ENCODE assay signal across 8 cellular contexts in the genomic region with DNA sequence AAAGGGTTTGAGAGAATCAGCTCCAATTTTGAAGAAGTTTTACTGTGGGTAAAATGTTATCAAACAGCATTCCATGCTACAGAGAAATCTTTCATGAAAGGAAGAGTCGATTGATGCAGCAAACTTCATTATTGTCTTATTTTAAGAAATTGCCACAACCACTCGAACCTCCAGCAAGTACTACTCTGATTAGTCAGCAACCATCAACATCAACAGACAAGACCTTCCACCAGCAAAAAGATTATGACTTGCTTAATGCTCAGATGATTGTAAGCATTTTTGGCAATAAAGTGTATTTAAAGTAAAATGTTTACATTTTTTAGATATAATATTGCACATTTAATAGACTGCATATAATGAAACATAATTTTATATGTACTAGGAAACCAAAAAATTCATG.
"Had no signal": no experiment of that assay in that cellular context is flagged by ENCODE, and none has a peak within 500 bp of the region (broad histone marks: within the 10 kb centered on the region; RNA-seq: fewer than 3 reads in every experiment).

No MANE protein-coding gene starts in this region.

- ATAC-seq: GM23338, HCT116, HepG2, K562 had no signal

- DNase-seq: H9, HFFc6, KG1 had no signal

- H3K27ac Mint-ChIP-seq: GM23338, H9, HFFc6 had no signal

- H3K4me3 Mint-ChIP-seq: GM23338, H9, HFFc6 had no signal

- H3K9me3 Mint-ChIP-seq: HFFc6 had no signal

- H3K4me2 ChIP-seq: GM23338 had no signal

- H3K27ac ChIP-seq: HL-60 had no signal

- H2AFZ ChIP-seq: GM23338 had no signal

- H3K4me3 ChIP-seq: GM23338, K562 had no signal
